1 cellular context compared by ENCODE assay signal in the genomic region with DNA sequence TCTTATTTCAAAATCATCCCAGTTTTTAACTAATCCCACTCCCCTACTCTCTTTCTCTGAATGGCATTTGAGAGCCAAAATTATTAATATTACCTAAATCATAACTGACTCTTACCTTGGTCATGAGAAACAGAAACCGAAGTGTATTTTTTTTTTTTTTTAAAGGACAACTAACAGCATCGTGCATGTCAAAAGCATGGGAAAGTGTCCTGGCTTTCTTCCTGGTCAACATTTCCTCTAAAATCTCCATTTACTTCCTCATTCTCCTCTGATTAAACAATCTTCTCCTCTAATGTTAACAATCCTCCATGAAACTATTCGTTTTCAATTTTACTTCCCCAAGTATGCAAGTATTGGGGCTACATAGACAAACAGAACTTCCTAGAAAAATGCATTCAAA.
TF ChIP-seq lines count a peak whose summit lies in the region.

No MANE protein-coding gene starts in this region.

TF ChIP-seq in IMR-90, 13 proteins besides CTCF, POLR2A, EP300 and RAD21:
- TF ChIP-seq BHLHE40 (IDR thresholded peaks at IDR 0.05; ENCODE audit: low read depth, low read length) (no peak), CHD1 (IDR thresholded peaks at IDR 0.05; ENCODE audit: low read depth, low read length) (no peak), FOS (IDR thresholded peaks at IDR 0.05; ENCODE audit: low read depth, low read length) (no peak), CEBPB (IDR thresholded peaks at IDR 0.05; ENCODE audit: low read depth, low read length) (no peak), SMC3 (IDR thresholded peaks at IDR 0.05; ENCODE audit: low read depth, low read length) (no peak), MAZ (IDR thresholded peaks at IDR 0.05; ENCODE audit: borderline replicate concordance, low read depth, low read length) (no peak), MXI1 (IDR thresholded peaks at IDR 0.05; ENCODE audit: borderline replicate concordance, low read depth, low read length) (no peak), RFX5 (IDR thresholded peaks at IDR 0.05; ENCODE audit: low read depth, low read length) (no peak), MAFK (IDR thresholded peaks at IDR 0.05; ENCODE audit: low read depth, low read length) (no peak), RCOR1 (IDR thresholded peaks at IDR 0.05; ENCODE audit: insufficient replicate concordance, low read length) (no peak)
- TF ChIP-seq, protein P1, sequence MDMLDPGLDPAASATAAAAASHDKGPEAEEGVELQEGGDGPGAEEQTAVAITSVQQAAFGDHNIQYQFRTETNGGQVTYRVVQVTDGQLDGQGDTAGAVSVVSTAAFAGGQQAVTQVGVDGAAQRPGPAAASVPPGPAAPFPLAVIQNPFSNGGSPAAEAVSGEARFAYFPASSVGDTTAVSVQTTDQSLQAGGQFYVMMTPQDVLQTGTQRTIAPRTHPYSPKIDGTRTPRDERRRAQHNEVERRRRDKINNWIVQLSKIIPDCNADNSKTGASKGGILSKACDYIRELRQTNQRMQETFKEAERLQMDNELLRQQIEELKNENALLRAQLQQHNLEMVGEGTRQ (IDR thresholded peaks at IDR 0.05; ENCODE audit: low read depth, low read length): no peak
